Comparison of ENCODE assay signal across 27 cellular contexts in genomic region chr6:97774973-97775372, GRCh38.
"Had no signal": no experiment of that assay in that cellular context is flagged by ENCODE, and none has a peak within 500 bp of the region (broad histone marks: within the 10 kb centered on the region; RNA-seq: fewer than 3 reads in every experiment).

No MANE protein-coding gene starts in this region.

- ATAC-seq: activated CD8-positive, alpha-beta T cell treated with anti-CD3 and anti-CD28 coated beads for 36 hours; body of pancreas; foreskin keratinocyte; left ventricle myocardium superior; natural killer cell had no signal

- DNase-seq: activated B cell treated with CpG ODN at 0.5 μM for 24 hours; activated CD4-positive, alpha-beta T cell treated with anti-CD3 and anti-CD28 coated beads for 4 hours; activated CD8-positive, alpha-beta T cell treated with anti-CD3 and anti-CD28 coated beads for 36 hours; activated gamma-delta T cell; anterior cingulate cortex; body of pancreas; effector CD4-positive, alpha-beta T cell; erythroblast; foreskin keratinocyte; hypothalamus; left ventricle myocardium superior; mammary epithelial cell; midbrain; natural killer cell; ovary; stimulated activated CD4-positive, alpha-beta T cell treated with anti-CD3 and anti-CD28 coated beads, Interleukin-4, amount 100 ng/mL, for 4 hours; substantia nigra; T1000; thyroid gland had no signal

- H3K27me3 Mint-ChIP-seq: activated B cell treated with CpG ODN at 0.5 μM for 24 hours; activated CD8-positive, alpha-beta T cell treated with anti-CD3 and anti-CD28 coated beads for 36 hours; activated naive CD4-positive, alpha-beta T cell treated with anti-CD3 and anti-CD28 coated beads, Interleukin-2, amount 50 U/mL, for 24 hours had no signal

- H3K36me3 Mint-ChIP-seq: activated naive CD4-positive, alpha-beta T cell treated with anti-CD3 and anti-CD28 coated beads, Interleukin-2, amount 50 U/mL, for 24 hours; natural killer cell had no signal

- H3K27me3 ChIP-seq: body of pancreas, cardiac muscle cell, foreskin keratinocyte, neutrophil, ovary, thyroid gland had no signal

- H3K9me3 Mint-ChIP-seq: activated B cell treated with CpG ODN at 0.5 μM for 24 hours; activated CD8-positive, alpha-beta T cell treated with anti-CD3 and anti-CD28 coated beads for 36 hours; activated T-helper 1 cell treated with anti-CD3 and anti-CD28 coated beads, Interleukin-12 subunit alpha, Interleukin-12 subunit beta, Interleukin-2, Interleukin-4 antibody, amounts not matched to agents 30 ng/mL and 10 ng/mL and 1 ng/mL, durations not matched to agents 14 hours and 24 hours and 36 hours; T-helper 1 cell treated with Interleukin-12 subunit alpha and Interleukin-12 subunit beta and Interleukin-4 antibody, amounts not matched to agents 30 μg/mL and 1 μg/mL, for 36 hours had no signal

- H3K36me3 ChIP-seq: cardiac muscle cell, neutrophil, ovary, prostate gland, thyroid gland had no signal

- H3K4me1 ChIP-seq: body of pancreas, foreskin keratinocyte, prostate gland, thyroid gland had no signal

- H3K4me1 Mint-ChIP-seq: activated B cell treated with CpG ODN at 0.5 μM for 24 hours; activated naive CD4-positive, alpha-beta T cell treated with anti-CD3 and anti-CD28 coated beads, Interleukin-2, amount 50 U/mL, for 24 hours; natural killer cell had no signal

- H3K9me3 ChIP-seq: body of pancreas, neutrophil, ovary, prostate gland, thyroid gland had no signal

- FAIRE-seq: islet of Langerhans had no signal

- H3K27ac ChIP-seq: body of pancreas, cardiac muscle cell, foreskin keratinocyte, neutrophil, ovary, prostate gland, thyroid gland had no signal

- H3K4me3 ChIP-seq: body of pancreas, cardiac muscle cell, ovary, prostate gland, thyroid gland had no signal

- H3K27ac Mint-ChIP-seq: activated B cell treated with CpG ODN at 0.5 μM for 24 hours; activated CD8-positive, alpha-beta T cell treated with anti-CD3 and anti-CD28 coated beads for 36 hours; activated naive CD4-positive, alpha-beta T cell treated with anti-CD3 and anti-CD28 coated beads, Interleukin-2, amount 50 U/mL, for 24 hours; activated T-helper 1 cell treated with anti-CD3 and anti-CD28 coated beads, Interleukin-12 subunit alpha, Interleukin-12 subunit beta, Interleukin-2, Interleukin-4 antibody, amounts not matched to agents 30 ng/mL and 10 ng/mL and 1 ng/mL, durations not matched to agents 14 hours and 24 hours and 36 hours; natural killer cell; stimulated activated naive CD8-positive, alpha-beta T cell treated with anti-CD3 and anti-CD28 coated beads, Interleukin-15, Interleukin-2, amounts not matched to agents 100 ng/mL and 50 ng/mL, for 24 hours; T-helper 1 cell treated with Interleukin-12 subunit alpha and Interleukin-12 subunit beta and Interleukin-4 antibody, amounts not matched to agents 30 μg/mL and 1 μg/mL, for 36 hours had no signal

- H3K4me3 Mint-ChIP-seq: activated B cell treated with CpG ODN at 0.5 μM for 24 hours; activated CD8-positive, alpha-beta T cell treated with anti-CD3 and anti-CD28 coated beads for 36 hours; activated naive CD4-positive, alpha-beta T cell treated with anti-CD3 and anti-CD28 coated beads, Interleukin-2, amount 50 U/mL, for 24 hours; activated T-helper 1 cell treated with anti-CD3 and anti-CD28 coated beads, Interleukin-12 subunit alpha, Interleukin-12 subunit beta, Interleukin-2, Interleukin-4 antibody, amounts not matched to agents 30 ng/mL and 10 ng/mL and 1 ng/mL, durations not matched to agents 14 hours and 24 hours and 36 hours; natural killer cell; stimulated activated naive CD8-positive, alpha-beta T cell treated with anti-CD3 and anti-CD28 coated beads, Interleukin-15, Interleukin-2, amounts not matched to agents 100 ng/mL and 50 ng/mL, for 24 hours; T-helper 1 cell treated with Interleukin-12 subunit alpha and Interleukin-12 subunit beta and Interleukin-4 antibody, amounts not matched to agents 30 μg/mL and 1 μg/mL, for 36 hours had no signal
